18 cellular contexts compared by ENCODE assay signal in genomic region chr2:46945671-46946070, GRCh38. TPM values are rescaled to one million over a fixed set of nuclear protein-coding genes. Genes with fewer than 3 reads are reported as not detected.
DNase-seq lines count a peak whose midpoint lies in the region; ATAC-seq and TF ChIP-seq lines count a peak whose summit lies in the region.
"Had no signal": no experiment of that assay in that cellular context is flagged by ENCODE, and none has a peak within 500 bp of the region (broad histone marks: within the 10 kb centered on the region; RNA-seq: fewer than 3 reads in every experiment).

No MANE protein-coding gene starts in this region.

- no peak for ATAC-seq in activated CD8-positive, alpha-beta T cell treated with anti-CD3 and anti-CD28 coated beads, Interleukin-2, amount 10 ng/mL, durations not matched to agents 7 days and 5 days
- no peak for ATAC-seq in naive thymus-derived CD8-positive, alpha-beta T cell
- no peak for ATAC-seq in GM21619 (IDR thresholded peaks at IDR 0.05; ENCODE audit: unreplicated experiment)
- ATAC-seq: upper lobe of right lung had no signal

- H3K9ac ChIP-seq in KMS-11 = no peak overlapping the region; the same call in 1 of the 2 replicates
- H3K9ac ChIP-seq: neural progenitor cell had no signal

- H3K27ac Mint-ChIP-seq in T-helper 2 cell treated with Interferon-gamma antibody and Interleukin-4, amounts not matched to agents 5 μg/mL and 100 μg/mL, for 36 hours = peak overlapping the region; percentile 73
- H3K27ac Mint-ChIP-seq in activated CD8-positive, alpha-beta T cell treated with anti-CD3 and anti-CD28 coated beads, Interleukin-2, amount 10 ng/mL, durations not matched to agents 7 days and 5 days = peak overlapping the region; percentile 77
- H3K27ac Mint-ChIP-seq in naive thymus-derived CD8-positive, alpha-beta T cell = peak overlapping the region; percentile 81 to 100 (median 92)

- TF ChIP-seq CTCF in KMS-11 (conservative IDR thresholded peaks at IDR 0.05; ENCODE audit: low read depth, low read length) (no peak), lower leg skin (IDR thresholded peaks at IDR 0.05) (no peak)

- intact Hi-C loops in lower leg skin (cut with DNase I; ENCODE audit: low total_unique reads) = no loop called here

- no peak for DNase-seq in T-helper 2 cell treated with Interferon-gamma antibody and Interleukin-4, amounts not matched to agents 5 μg/mL and 100 μg/mL, for 36 hours (ENCODE audit: low spot score)
- DNase-seq in T-helper 2 cell = no peak
- DNase-seq in activated CD8-positive, alpha-beta T cell treated with anti-CD3 and anti-CD28 coated beads, Interleukin-2, amount 10 ng/mL, durations not matched to agents 7 days and 5 days = no peak
- no peak for DNase-seq in naive thymus-derived CD8-positive, alpha-beta T cell
- no peak for DNase-seq in lower leg skin (ENCODE audit: low spot score in 2 of 2)
- no peak for DNase-seq in cerebellum (ENCODE audit: low spot score)
- DNase-seq: 8988T; activated CD4-positive, CD25-positive, alpha-beta regulatory T cell; anterior cingulate cortex; C1 segment of cervical spinal cord; cerebellar nuclear complex; DMS79; NCI-H1436 treated with DMSO at 0.1 percent for 48 hours; upper lobe of right lung had no signal

- H3K36me3 ChIP-seq in KMS-11 (ENCODE audit: insufficient read depth) = peaks cover 3% of the 10 kb centered on the region; the same call in 1 of the 2 replicates
- H3K36me3 ChIP-seq: HAP-1, neural progenitor cell had no signal

- H3K4me1 ChIP-seq in KMS-11 (ENCODE audit: low read depth, poor library complexity, severe bottlenecking) = peaks cover 71% of the 10 kb centered on the region

- peak overlapping the region; percentile 60 for H3K27ac ChIP-seq in KMS-11
- H3K27ac ChIP-seq: neural progenitor cell, upper lobe of right lung had no signal

- peak overlapping the region; percentile 83 for H3K4me2 ChIP-seq in KMS-11
- H3K4me2 ChIP-seq: neural progenitor cell had no signal

- peaks cover 41% of the 10 kb centered on the region for H3K4me1 Mint-ChIP-seq in T-helper 2 cell treated with Interferon-gamma antibody and Interleukin-4, amounts not matched to agents 5 μg/mL and 100 μg/mL, for 36 hours (ENCODE audit: low read depth)
- peaks cover 59% of the 10 kb centered on the region for H3K4me1 Mint-ChIP-seq in activated CD8-positive, alpha-beta T cell treated with anti-CD3 and anti-CD28 coated beads, Interleukin-2, amount 10 ng/mL, durations not matched to agents 7 days and 5 days (ENCODE audit: low read depth)
- peaks cover 35 to 81% (median 71%) of the 10 kb centered on the region in 4 donors for H3K4me1 Mint-ChIP-seq in naive thymus-derived CD8-positive, alpha-beta T cell

- no peaks in the 10 kb centered on the region for H3K27me3 Mint-ChIP-seq in T-helper 2 cell treated with Interferon-gamma antibody and Interleukin-4, amounts not matched to agents 5 μg/mL and 100 μg/mL, for 36 hours (ENCODE audit: low read depth)
- no peaks in the 10 kb centered on the region for H3K27me3 Mint-ChIP-seq in activated CD8-positive, alpha-beta T cell treated with anti-CD3 and anti-CD28 coated beads, Interleukin-2, amount 10 ng/mL, durations not matched to agents 7 days and 5 days (ENCODE audit: low read depth)
- H3K27me3 Mint-ChIP-seq in naive thymus-derived CD8-positive, alpha-beta T cell = no peaks in the 10 kb centered on the region

- peak overlapping the region; percentile 36 for H3K4me3 ChIP-seq in KMS-11 (IDR thresholded peaks at IDR 0.05; ENCODE audit: insufficient read depth, low read depth, low read length)
- no peak overlapping the region for H3K4me3 ChIP-seq in lower leg skin (ENCODE audit: low read depth, poor library complexity, severe bottlenecking)
- H3K4me3 ChIP-seq: HAP-1, neural progenitor cell, upper lobe of right lung had no signal

- peaks cover 38% of the 10 kb centered on the region for H3K36me3 Mint-ChIP-seq in T-helper 2 cell treated with Interferon-gamma antibody and Interleukin-4, amounts not matched to agents 5 μg/mL and 100 μg/mL, for 36 hours (ENCODE audit: low read depth)
- peaks cover 52% of the 10 kb centered on the region for H3K36me3 Mint-ChIP-seq in activated CD8-positive, alpha-beta T cell treated with anti-CD3 and anti-CD28 coated beads, Interleukin-2, amount 10 ng/mL, durations not matched to agents 7 days and 5 days (ENCODE audit: low read depth)
- peaks cover 0 to 13% (median 2%) of the 10 kb centered on the region in 3 donors for H3K36me3 Mint-ChIP-seq in naive thymus-derived CD8-positive, alpha-beta T cell

- WGBS in lower leg skin, 2 donors = 84 to 92% methylated on average over 7 of the region's 7 CpGs

- POLR2A ChIA-PET in activated CD8-positive, alpha-beta T cell treated with anti-CD3 and anti-CD28 coated beads, Interleukin-2, amount 10 ng/mL, durations not matched to agents 7 days and 5 days (lab: Charles Lee) = no interaction called here
- POLR2A ChIA-PET in naive thymus-derived CD8-positive, alpha-beta T cell (lab: Charles Lee) = no interaction called here

- no peak for TF ChIP-seq POLR2A in lower leg skin (IDR thresholded peaks at IDR 0.05)

- H3K4me3 Mint-ChIP-seq in T-helper 2 cell treated with Interferon-gamma antibody and Interleukin-4, amounts not matched to agents 5 μg/mL and 100 μg/mL, for 36 hours = peak overlapping the region; percentile 45
- peak overlapping the region; percentile 48 for H3K4me3 Mint-ChIP-seq in activated CD8-positive, alpha-beta T cell treated with anti-CD3 and anti-CD28 coated beads, Interleukin-2, amount 10 ng/mL, durations not matched to agents 7 days and 5 days
- peak overlapping the region; percentile 59 to 98 (median 74) for H3K4me3 Mint-ChIP-seq in naive thymus-derived CD8-positive, alpha-beta T cell
- H3K4me3 Mint-ChIP-seq: neural progenitor cell had no signal

- CTCF ChIA-PET in activated CD8-positive, alpha-beta T cell treated with anti-CD3 and anti-CD28 coated beads, Interleukin-2, amount 10 ng/mL, durations not matched to agents 7 days and 5 days (lab: Charles Lee) = no interaction called here

- H3K27me3 ChIP-seq in KMS-11 (ENCODE audit: insufficient read depth, low read depth) = no peaks in the 10 kb centered on the region
- H3K27me3 ChIP-seq: upper lobe of right lung had no signal

- H3K9me3 Mint-ChIP-seq in T-helper 2 cell treated with Interferon-gamma antibody and Interleukin-4, amounts not matched to agents 5 μg/mL and 100 μg/mL, for 36 hours = no peaks in the 10 kb centered on the region
- no peaks in the 10 kb centered on the region for H3K9me3 Mint-ChIP-seq in activated CD8-positive, alpha-beta T cell treated with anti-CD3 and anti-CD28 coated beads, Interleukin-2, amount 10 ng/mL, durations not matched to agents 7 days and 5 days (ENCODE audit: insufficient read depth)
- no peaks in the 10 kb centered on the region for H3K9me3 Mint-ChIP-seq in naive thymus-derived CD8-positive, alpha-beta T cell
- H3K9me3 Mint-ChIP-seq: neural progenitor cell had no signal

- H4K20me1 ChIP-seq in KMS-11 (ENCODE audit: insufficient read depth) = no peaks in the 10 kb centered on the region

- peaks cover 86% of the 10 kb centered on the region for H3K79me2 ChIP-seq in KMS-11 (ENCODE audit: insufficient read depth, low read depth)

- no peak overlapping the region for H2AFZ ChIP-seq in KMS-11 (ENCODE audit: low read depth)
- H2AFZ ChIP-seq: neural progenitor cell had no signal

RNA-seq across cellular contexts. Expression of gene TTC7A, which starts 4.6 kb away (rescaled TPM):
- total RNA-seq in activated CD8-positive, alpha-beta T cell treated with anti-CD3 and anti-CD28 coated beads, Interleukin-2, amount 10 ng/mL, durations not matched to agents 7 days and 5 days = 10 to 100 TPM; 59.3 to 61.0 TPM
- total RNA-seq in naive thymus-derived CD8-positive, alpha-beta T cell = 10 to 100 TPM; 40.6 to 44.9 TPM
- 10 to 100 TPM in 1 of 3 donors, 1 to 10 TPM in 2; 6.2 to 16.2 (median 9.3) TPM for polyA plus RNA-seq in naive thymus-derived CD8-positive, alpha-beta T cell
- 10 to 100 TPM; 42.3 to 54.9 (median 43.4) TPM for total RNA-seq in lower leg skin
- 11.2 TPM for total RNA-seq in cerebellum

RNA-seq across cellular contexts. Expression of gene MCFD2, which starts 30.1 kb away (rescaled TPM):
- total RNA-seq in activated CD8-positive, alpha-beta T cell treated with anti-CD3 and anti-CD28 coated beads, Interleukin-2, amount 10 ng/mL, durations not matched to agents 7 days and 5 days = 10 to 100 TPM; 41.7 to 44.3 TPM
- 10 to 100 TPM; 37.5 to 42.4 TPM for total RNA-seq in naive thymus-derived CD8-positive, alpha-beta T cell
- polyA plus RNA-seq in naive thymus-derived CD8-positive, alpha-beta T cell = 10 to 100 TPM; 23.5 to 29.1 (median 26.2) TPM
- 10 to 100 TPM; 32.4 to 43.3 (median 36.1) TPM for total RNA-seq in lower leg skin
- total RNA-seq in cerebellum = 41.7 TPM
